19 cellular contexts compared by ENCODE assay signal in genomic region chr3:154973851-154974250, GRCh38.
DNase-seq lines count a peak whose midpoint lies in the region; ATAC-seq, FAIRE-seq and TF ChIP-seq lines count a peak whose summit lies in the region.
"Had no signal": no experiment of that assay in that cellular context is flagged by ENCODE, and none has a peak within 500 bp of the region (broad histone marks: within the 10 kb centered on the region; RNA-seq: fewer than 3 reads in every experiment).

No MANE protein-coding gene starts in this region.

- H3K27ac Mint-ChIP-seq in GM23338 = no peak overlapping the region
- H3K27ac Mint-ChIP-seq in activated naive CD4-positive, alpha-beta T cell treated with anti-CD3 and anti-CD28 coated beads for 36 hours = no peak overlapping the region
- H3K27ac Mint-ChIP-seq: CD8-positive, alpha-beta memory T cell had no signal

- H3K27ac ChIP-seq in OCI-LY1 (ENCODE audit: low read depth, low read length, poor library complexity, severe bottlenecking) (no peak overlapping the region), parathyroid adenoma (no peak overlapping the region), GM23338 (ENCODE audit: low read depth) (no peak overlapping the region)
- H3K27ac ChIP-seq: BLaER1 treated with 17β-estradiol and CSF1 and Interleukin-3, amounts not matched to agents 10 nM and 100 nM; SK-N-MC had no signal

- H4K20me1 ChIP-seq in OCI-LY1 (ENCODE audit: insufficient read depth, low read length) (no peaks in the 10 kb centered on the region), GM23338 (replicated peaks; ENCODE audit: insufficient read depth) (no peaks in the 10 kb centered on the region)
- H4K20me1 ChIP-seq: BLaER1 treated with 17β-estradiol and CSF1 and Interleukin-3, amounts not matched to agents 10 nM and 100 nM had no signal

- no peak for FAIRE-seq in bronchial epithelial cell (lab: Jason Lieb, UNC)
- FAIRE-seq: A204.1, RCC 7860 had no signal

- no peaks in the 10 kb centered on the region for H3K9me2 ChIP-seq in OCI-LY1 (ENCODE audit: low read depth, low read length)
- no peaks in the 10 kb centered on the region for H3K9me2 ChIP-seq in GM23338 (ENCODE audit: insufficient read depth)

- no peaks in the 10 kb centered on the region for H3K9me3 ChIP-seq in OCI-LY1 (ENCODE audit: low read length)
- no peaks in the 10 kb centered on the region for H3K9me3 ChIP-seq in parathyroid adenoma (ENCODE audit: control insufficient read depth, low read length)

- no peaks in the 10 kb centered on the region for H3K27me3 Mint-ChIP-seq in GM23338 (ENCODE audit: insufficient read depth, low read depth, poor library complexity)
- H3K27me3 Mint-ChIP-seq in activated naive CD4-positive, alpha-beta T cell treated with anti-CD3 and anti-CD28 coated beads for 36 hours (ENCODE audit: low read depth) = no peaks in the 10 kb centered on the region

- H3K36me3 Mint-ChIP-seq in GM23338 (ENCODE audit: low read depth) = no peaks in the 10 kb centered on the region
- no peaks in the 10 kb centered on the region for H3K36me3 Mint-ChIP-seq in activated naive CD4-positive, alpha-beta T cell treated with anti-CD3 and anti-CD28 coated beads for 36 hours (ENCODE audit: low read depth)
- H3K36me3 Mint-ChIP-seq: CD8-positive, alpha-beta memory T cell had no signal

- no peak overlapping the region for H3K4me2 ChIP-seq in OCI-LY1 (ENCODE audit: low read length)
- no peak overlapping the region for H3K4me2 ChIP-seq in parathyroid adenoma (ENCODE audit: low read length)
- H3K4me2 ChIP-seq in GM23338 = no peak overlapping the region
- H3K4me2 ChIP-seq: BLaER1 treated with 17β-estradiol and CSF1 and Interleukin-3, amounts not matched to agents 10 nM and 100 nM had no signal

- DNase-seq in EL (peak; percentile 20), bronchial epithelial cell (ENCODE audit: low read depth) (peak; percentile 23), GM23338 (ENCODE audit: low spot score) (no peak)
- no peak for DNase-seq in activated naive CD4-positive, alpha-beta T cell treated with anti-CD3 and anti-CD28 coated beads for 36 hours
- DNase-seq: CD8-positive, alpha-beta memory T cell; DMS53; NCI-H1105; NCI-H2081; NCI-H446 treated with DMSO at 0.1 percent for 48 hours; NCI-H69; Right ventricle myocardium superior had no signal

- intact Hi-C loops in activated naive CD4-positive, alpha-beta T cell treated with anti-CD3 and anti-CD28 coated beads for 36 hours (cut with micrococcal nuclease) = no loop called here

- H3K4me3 ChIP-seq in OCI-LY1 (ENCODE audit: low read depth, low read length, poor library complexity, severe bottlenecking) = no peak overlapping the region
- no peak overlapping the region for H3K4me3 ChIP-seq in bronchial epithelial cell (ENCODE audit: low read depth, low read length)
- no peak overlapping the region for H3K4me3 ChIP-seq in parathyroid adenoma (ENCODE audit: low read depth, low read length)
- no peak overlapping the region for H3K4me3 ChIP-seq in GM23338
- H3K4me3 ChIP-seq: BLaER1 treated with 17β-estradiol and CSF1 and Interleukin-3, amounts not matched to agents 10 nM and 100 nM; SK-N-MC had no signal

- H3K4me1 ChIP-seq in OCI-LY1 (ENCODE audit: insufficient read depth, low read length, severe bottlenecking) (no peaks in the 10 kb centered on the region), parathyroid adenoma (no peaks in the 10 kb centered on the region), GM23338 (ENCODE audit: insufficient read depth) (no peaks in the 10 kb centered on the region; the same call in 1 of the 2 replicates)
- H3K4me1 ChIP-seq: BLaER1 treated with 17β-estradiol and CSF1 and Interleukin-3, amounts not matched to agents 10 nM and 100 nM had no signal

- H3K79me2 ChIP-seq in OCI-LY1 (ENCODE audit: insufficient read depth, low read length) = no peaks in the 10 kb centered on the region
- H3K79me2 ChIP-seq in parathyroid adenoma = no peaks in the 10 kb centered on the region
- H3K79me2 ChIP-seq in GM23338 (replicated peaks; ENCODE audit: insufficient read depth) = no peaks in the 10 kb centered on the region

- CTCF ChIA-PET in activated naive CD4-positive, alpha-beta T cell treated with anti-CD3 and anti-CD28 coated beads for 36 hours (lab: Charles Lee) = no interaction called here

- 0 out of 2 replicates have a peak overlapping the region, but pooled peaks have one; percentile 19 for H2AFZ ChIP-seq in OCI-LY1 (ENCODE audit: low read length)
- peak overlapping the region; percentile 5 for H2AFZ ChIP-seq in parathyroid adenoma
- H2AFZ ChIP-seq in GM23338 = no peak overlapping the region

- no peak for ATAC-seq in HG03196 (IDR thresholded peaks at IDR 0.05; ENCODE audit: unreplicated experiment)
- ATAC-seq in GM23338 = no peak
- no peak for ATAC-seq in GM19455 (IDR thresholded peaks at IDR 0.05; ENCODE audit: unreplicated experiment)

- H3K36me3 ChIP-seq in OCI-LY1 (ENCODE audit: insufficient read depth, low read length) (no peaks in the 10 kb centered on the region), bronchial epithelial cell (ENCODE audit: control insufficient read depth, insufficient read depth, low read length) (no peaks in the 10 kb centered on the region), parathyroid adenoma (ENCODE audit: control insufficient read depth, insufficient read depth, low read length) (no peaks in the 10 kb centered on the region), GM23338 (ENCODE audit: insufficient read depth) (no peaks in the 10 kb centered on the region)
- H3K36me3 ChIP-seq: BLaER1 treated with 17β-estradiol and CSF1 and Interleukin-3, amounts not matched to agents 10 nM and 100 nM had no signal

- no peaks in the 10 kb centered on the region for H3K9me3 Mint-ChIP-seq in GM23338
- peaks cover 4% of the 10 kb centered on the region for H3K9me3 Mint-ChIP-seq in activated naive CD4-positive, alpha-beta T cell treated with anti-CD3 and anti-CD28 coated beads for 36 hours

- H3F3A ChIP-seq in OCI-LY1 (ENCODE audit: insufficient read depth, low read length) (no peaks in the 10 kb centered on the region), GM23338 (replicated peaks; ENCODE audit: low read depth) (no peaks in the 10 kb centered on the region)

- TF ChIP-seq CTCF in OCI-LY1 (IDR thresholded peaks at IDR 0.05; ENCODE audit: low read length) (no peak), bronchial epithelial cell (IDR thresholded peaks at IDR 0.05; ENCODE audit: insufficient read depth, low read length, severe bottlenecking) (no peak), parathyroid adenoma (IDR thresholded peaks at IDR 0.05) (no peak), GM23338 (conservative IDR thresholded peaks at IDR 0.05; ENCODE audit: low read depth in 2 of 2) (no peak)

- H3K9ac ChIP-seq in OCI-LY1 (ENCODE audit: low read length) (no peak overlapping the region), parathyroid adenoma (no peak overlapping the region)
- H3K9ac ChIP-seq: BLaER1 treated with 17β-estradiol and CSF1 and Interleukin-3, amounts not matched to agents 10 nM and 100 nM had no signal

- no peaks in the 10 kb centered on the region for H3K27me3 ChIP-seq in OCI-LY1 (ENCODE audit: insufficient read depth, low read length)
- no peaks in the 10 kb centered on the region for H3K27me3 ChIP-seq in bronchial epithelial cell (ENCODE audit: control insufficient read depth, insufficient read depth, low read length)
- H3K27me3 ChIP-seq in parathyroid adenoma (ENCODE audit: control insufficient read depth, insufficient read depth, low read length) = no peaks in the 10 kb centered on the region
- H3K27me3 ChIP-seq in GM23338 (ENCODE audit: insufficient read depth) = no peaks in the 10 kb centered on the region
- H3K27me3 ChIP-seq: BLaER1 treated with 17β-estradiol and CSF1 and Interleukin-3, amounts not matched to agents 10 nM and 100 nM had no signal

- no peak overlapping the region for H3K4me3 Mint-ChIP-seq in GM23338
- no peak overlapping the region for H3K4me3 Mint-ChIP-seq in activated naive CD4-positive, alpha-beta T cell treated with anti-CD3 and anti-CD28 coated beads for 36 hours
- H3K4me3 Mint-ChIP-seq: CD8-positive, alpha-beta memory T cell had no signal

- peaks cover 2% of the 10 kb centered on the region; the same call in 1 of the 3 replicates for H3K4me1 Mint-ChIP-seq in GM23338
- H3K4me1 Mint-ChIP-seq in activated naive CD4-positive, alpha-beta T cell treated with anti-CD3 and anti-CD28 coated beads for 36 hours (ENCODE audit: low read depth) = no peaks in the 10 kb centered on the region
- H3K4me1 Mint-ChIP-seq: CD8-positive, alpha-beta memory T cell had no signal

TF ChIP-seq in GM23338, 12 proteins besides CTCF, POLR2A, EP300 and RAD21:
- TF ChIP-seq CREB1 (CRISPR knock-in tag; IDR thresholded peaks at IDR 0.05; ENCODE audit: low read depth) (no peak), NANOG (IDR thresholded peaks at IDR 0.05; ENCODE audit: borderline replicate concordance) (no peak)

Comparison
In these comparisons a context has a peak if more than half of its experiments do, and no peak if none do; other contexts are left out.
1. DNase-seq: peak in EL (single experiment) and bronchial epithelial cell (single experiment); none in GM23338 (single experiment) and activated naive CD4-positive, alpha-beta T cell treated with anti-CD3 and anti-CD28 coated beads for 36 hours (single experiment).